Comparison of ENCODE assay signal across 10 cellular contexts in genomic region chr3:188295876-188296275, GRCh38.
DNase-seq lines count a peak whose midpoint lies in the region; ATAC-seq and TF ChIP-seq lines count a peak whose summit lies in the region.
"Had no signal": no experiment of that assay in that cellular context is flagged by ENCODE, and none has a peak within 500 bp of the region (broad histone marks: within the 10 kb centered on the region; RNA-seq: fewer than 3 reads in every experiment).

No MANE protein-coding gene starts in this region.

- no peak for ATAC-seq in activated B cell treated with CpG ODN at 0.5 μM for 24 hours (ENCODE audit: low read depth)
- ATAC-seq in GM21825 (IDR thresholded peaks at IDR 0.05; ENCODE audit: unreplicated experiment): no peak
- ATAC-seq in GM21367 (IDR thresholded peaks at IDR 0.05; ENCODE audit: unreplicated experiment): no peak
- ATAC-seq in HG02642 (IDR thresholded peaks at IDR 0.05; ENCODE audit: poor library complexity, unreplicated experiment): no peak

- H3K4me1 Mint-ChIP-seq in CD14-positive monocyte: peaks cover 72% of the 10 kb centered on the region
- H3K4me1 Mint-ChIP-seq in activated B cell treated with CpG ODN at 0.5 μM for 24 hours: peaks cover 88% of the 10 kb centered on the region

- CTCF ChIA-PET in activated B cell treated with CpG ODN at 0.5 μM for 24 hours (lab: Charles Lee): interaction anchor here (0.9 to 1.4 kb wide), 2 partner anchors 12 to 25 kb away, joined by 3 to 4 read pairs; no protein-coding TSS in a partner anchor

- H3K4me1 ChIP-seq in skeletal muscle tissue (ENCODE audit: control insufficient read depth in 3 of 3, insufficient read depth in 3 of 3, low read length in 3 of 3): peaks cover 14 to 43% (median 26%) of the 10 kb centered on the region in 3 donors

- H3K36me3 Mint-ChIP-seq in CD14-positive monocyte (peaks cover 12 to 21% of the 10 kb centered on the region in 2 donors), activated B cell treated with CpG ODN at 0.5 μM for 24 hours (ENCODE audit: low read depth) (no peaks in the 10 kb centered on the region)

- H3K4me3 Mint-ChIP-seq in CD14-positive monocyte (no peak overlapping the region), activated B cell treated with CpG ODN at 0.5 μM for 24 hours (no peak overlapping the region)

- DNase-seq in CD14-positive monocyte (ENCODE audit: low spot score) (no peak), activated B cell treated with CpG ODN at 0.5 μM for 24 hours (no peak), kidney tubule cell (ENCODE audit: low spot score) (peak; percentile 63), iPS-NIHi11 (ENCODE audit: low spot score) (no peak)
- DNase-seq: activated T-cell treated with anti-CD3 and anti-CD28 coated beads, Interleukin-2, amount 50 U/mL, for 1 hour had no signal

- TF ChIP-seq CTCF in CD14-positive monocyte (IDR thresholded peaks at IDR 0.05) (no peak), activated B cell treated with CpG ODN at 0.5 μM for 24 hours (IDR thresholded peaks at IDR 0.05) (no peak)

- peaks cover 0 to 2% (median 0%) of the 10 kb centered on the region in 3 donors for H3K27me3 Mint-ChIP-seq in CD14-positive monocyte (ENCODE audit: low read depth in 3 of 3)
- no peaks in the 10 kb centered on the region for H3K27me3 Mint-ChIP-seq in activated B cell treated with CpG ODN at 0.5 μM for 24 hours

- no peaks in the 10 kb centered on the region for H3K27me3 ChIP-seq in skeletal muscle tissue (ENCODE audit: control insufficient read depth in 3 of 3, insufficient read depth in 3 of 3, low read length in 3 of 3)
- H3K27me3 ChIP-seq: cardiac muscle cell had no signal

- H3K9me3 Mint-ChIP-seq in CD14-positive monocyte: peaks cover 0 to 2% (median 0%) of the 10 kb centered on the region in 7 donors
- H3K9me3 Mint-ChIP-seq in activated B cell treated with CpG ODN at 0.5 μM for 24 hours: no peaks in the 10 kb centered on the region

- H3K27ac Mint-ChIP-seq in CD14-positive monocyte (peak overlapping the region; percentile 81 to 96 (median 92)), activated B cell treated with CpG ODN at 0.5 μM for 24 hours (peak overlapping the region; percentile 82)

- H3K4me3 ChIP-seq in skeletal muscle tissue (ENCODE audit: low read length in 3 of 3): no peak overlapping the region
- H3K4me3 ChIP-seq: cardiac muscle cell had no signal

- H3K9ac ChIP-seq in skeletal muscle tissue (ENCODE audit: low read depth in 1 of 3, low read length in 3 of 3): peak overlapping the region in 1 of 3 donors; percentile 66

- POLR2A ChIA-PET in activated B cell treated with CpG ODN at 0.5 μM for 24 hours (lab: Charles Lee): interaction anchor here (0.7 to 3.4 kb wide), 5 partner anchors 11 to 557 kb away, joined by 3 to 20 read pairs (median 4); partner anchors contain the start of gene BCL6

- H3K27ac ChIP-seq in skeletal muscle tissue (ENCODE audit: low read depth, low read length): peak overlapping the region; percentile 90
- H3K27ac ChIP-seq: cardiac muscle cell had no signal

- intact Hi-C loops in CD14-positive monocyte (cut with micrococcal nuclease) (loop anchor here (5.0 to 10.0 kb wide), 5 partner anchors 136 to 656 kb away; partner anchors contain the start of gene BCL6 (in 1 of the 2)), activated B cell treated with CpG ODN at 0.5 μM for 24 hours (cut with micrococcal nuclease) (loop anchor here (2.0 to 5.0 kb wide), 3 partner anchors 53 to 144 kb away; partner anchors contain the start of gene LPP)

- no peaks in the 10 kb centered on the region for H3K9me3 ChIP-seq in skeletal muscle tissue (ENCODE audit: control insufficient read depth in 3 of 3, low read length in 3 of 3)

- H3K36me3 ChIP-seq in skeletal muscle tissue (ENCODE audit: control insufficient read depth in 3 of 3, insufficient read depth in 3 of 3, low read length in 3 of 3): no peaks in the 10 kb centered on the region
- H3K36me3 ChIP-seq: cardiac muscle cell had no signal
